15 cellular contexts compared by ENCODE assay signal in the genomic region with DNA sequence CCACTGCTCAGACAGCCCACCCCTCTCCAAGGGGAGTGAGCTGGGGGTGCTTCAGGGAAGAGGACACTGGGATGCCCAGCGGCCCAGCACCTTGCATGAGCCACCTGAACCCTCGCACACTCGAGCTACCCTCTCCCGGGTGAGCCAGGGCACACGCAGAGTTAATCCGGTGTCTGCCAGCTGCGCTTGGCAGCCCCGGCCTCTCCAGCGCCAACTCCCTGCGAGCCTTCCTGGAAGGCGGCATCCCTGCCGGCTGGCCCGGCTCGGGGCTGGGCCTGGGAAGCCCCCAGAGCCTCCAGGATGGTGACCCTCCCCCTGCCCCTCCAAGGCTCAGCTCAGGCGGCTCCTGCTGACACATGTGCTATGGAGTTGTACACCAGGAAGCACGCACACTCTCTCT. TPM values are rescaled to one million over a fixed set of nuclear protein-coding genes. Genes with fewer than 3 reads are reported as not detected.
DNase-seq lines count a peak whose midpoint lies in the region; ATAC-seq and TF ChIP-seq lines count a peak whose summit lies in the region.
"Had no signal": no experiment of that assay in that cellular context is flagged by ENCODE, and none has a peak within 500 bp of the region (broad histone marks: within the 10 kb centered on the region; RNA-seq: fewer than 3 reads in every experiment).

No MANE protein-coding gene starts in this region.

- H3K27me3 Mint-ChIP-seq in stimulated activated memory B cell treated with anti-CD40 and anti-IgM and Interleukin-4, amounts not matched to agents 10 μg/mL and 1 μg/mL and 100 μg/mL, for 72 hours = peaks cover 59% of the 10 kb centered on the region

- TF ChIP-seq CTCF in left ventricle myocardium inferior (IDR thresholded peaks at IDR 0.05; ENCODE audit: borderline replicate concordance) (no peak), kidney epithelial cell (IDR thresholded peaks at IDR 0.05; ENCODE audit: insufficient read depth, low read length, poor library complexity, severe bottlenecking) (no peak), upper lobe of right lung (IDR thresholded peaks at IDR 0.05) (no peak), testis (IDR thresholded peaks at IDR 0.05) (no peak)

- peak; percentile 45 for ATAC-seq in Right ventricle myocardium inferior
- ATAC-seq in upper lobe of right lung = peak; percentile 0
- ATAC-seq in stimulated activated memory B cell treated with anti-CD40 and anti-IgM and Interleukin-4, amounts not matched to agents 10 μg/mL and 1 μg/mL and 100 μg/mL, for 72 hours = no peak
- ATAC-seq: activated CD4-positive, CD25-positive, alpha-beta regulatory T cell treated with anti-CD3 and anti-CD28 coated beads, Interleukin-2, amount 50 U/mL, for 24 hours; K562 had no signal

- H3K36me3 Mint-ChIP-seq in stimulated activated memory B cell treated with anti-CD40 and anti-IgM and Interleukin-4, amounts not matched to agents 10 μg/mL and 1 μg/mL and 100 μg/mL, for 72 hours = no peaks in the 10 kb centered on the region

- H3K36me3 ChIP-seq in left ventricle myocardium inferior = no peaks in the 10 kb centered on the region
- no peaks in the 10 kb centered on the region; the same call in 1 of the 2 replicates for H3K36me3 ChIP-seq in SK-N-MC (ENCODE audit: insufficient read depth, low read length)
- no peaks in the 10 kb centered on the region for H3K36me3 ChIP-seq in kidney epithelial cell (ENCODE audit: control insufficient read depth, insufficient read depth, low read length)
- no peaks in the 10 kb centered on the region for H3K36me3 ChIP-seq in upper lobe of right lung
- H3K36me3 ChIP-seq in testis (ENCODE audit: low read depth, missing control alignments) = no peaks in the 10 kb centered on the region

- H3K27ac Mint-ChIP-seq in stimulated activated memory B cell treated with anti-CD40 and anti-IgM and Interleukin-4, amounts not matched to agents 10 μg/mL and 1 μg/mL and 100 μg/mL, for 72 hours = no peak overlapping the region

- DNase-seq in Right ventricle myocardium inferior (ENCODE audit: missing footprints) (no peak), left ventricle myocardium inferior (no peak), SK-N-MC (ENCODE audit: low read depth, low spot score) (no peak), kidney epithelial cell (ENCODE audit: low read depth) (no peak), upper lobe of right lung (no peak), HUDEP-2 (lab: John Stamatoyannopoulos, UW; ENCODE audit: unreplicated experiment in 76 of 76) (no peak), testis (no peak)
- DNase-seq: activated T-cell treated with anti-CD3 and anti-CD28 coated beads, Interleukin-2, amount 50 U/mL, for 1 hour; DND-41; islet precursor cell had no signal

- H3K9me3 ChIP-seq in left ventricle myocardium inferior (replicated peaks) (no peaks in the 10 kb centered on the region), SK-N-MC (ENCODE audit: low read depth, low read length) (no peaks in the 10 kb centered on the region), upper lobe of right lung (no peaks in the 10 kb centered on the region), testis (no peaks in the 10 kb centered on the region)
- H3K9me3 ChIP-seq: tibial nerve had no signal

- no peak overlapping the region for H3K27ac ChIP-seq in left ventricle myocardium inferior (replicated peaks)
- H3K27ac ChIP-seq in SK-N-MC = no peak overlapping the region
- no peak overlapping the region for H3K27ac ChIP-seq in upper lobe of right lung
- no peak overlapping the region for H3K27ac ChIP-seq in testis

- intact Hi-C loops in Right ventricle myocardium inferior (cut with DNase I) = no loop called here
- intact Hi-C loops in left ventricle myocardium inferior (cut with micrococcal nuclease) = no loop called here
- intact Hi-C loops in upper lobe of right lung (cut with DNase I) = no loop called here
- intact Hi-C loops in testis (cut with DNase I; ENCODE audit: low total_unique reads) = no loop called here

- peaks cover 30% of the 10 kb centered on the region for H3K4me1 ChIP-seq in left ventricle myocardium inferior
- H3K4me1 ChIP-seq in upper lobe of right lung = no peaks in the 10 kb centered on the region
- H3K4me1 ChIP-seq in testis = no peaks in the 10 kb centered on the region

- no peak overlapping the region for H3K4me3 Mint-ChIP-seq in stimulated activated memory B cell treated with anti-CD40 and anti-IgM and Interleukin-4, amounts not matched to agents 10 μg/mL and 1 μg/mL and 100 μg/mL, for 72 hours
- H3K4me3 Mint-ChIP-seq: neural crest cell had no signal

- no peak overlapping the region for H3K9ac ChIP-seq in SK-N-MC (ENCODE audit: insufficient read length)

- H3K27me3 ChIP-seq in left ventricle myocardium inferior (ENCODE audit: low read depth) (peaks cover 56% of the 10 kb centered on the region), kidney epithelial cell (ENCODE audit: control insufficient read depth, insufficient read depth, low read length) (peaks cover 10% of the 10 kb centered on the region), upper lobe of right lung (peaks cover 23% of the 10 kb centered on the region), testis (no peaks in the 10 kb centered on the region)

- no peaks in the 10 kb centered on the region for H3K9me3 Mint-ChIP-seq in stimulated activated memory B cell treated with anti-CD40 and anti-IgM and Interleukin-4, amounts not matched to agents 10 μg/mL and 1 μg/mL and 100 μg/mL, for 72 hours
- H3K9me3 Mint-ChIP-seq: neural crest cell had no signal

- no peaks in the 10 kb centered on the region for H3K4me1 Mint-ChIP-seq in stimulated activated memory B cell treated with anti-CD40 and anti-IgM and Interleukin-4, amounts not matched to agents 10 μg/mL and 1 μg/mL and 100 μg/mL, for 72 hours

- WGBS in testis, 2 donors = 39 to 50% methylated on average over 1 to 16 of the region's 16 CpGs

- H3K4me3 ChIP-seq in left ventricle myocardium inferior (no peak overlapping the region), SK-N-MC (peak overlapping the region; percentile 69), kidney epithelial cell (ENCODE audit: low read depth, low read length) (peak overlapping the region; percentile 8), upper lobe of right lung (peak overlapping the region; percentile 49), testis (no peak overlapping the region)
- H3K4me3 ChIP-seq: K562, tibial nerve had no signal

- no peak for TF ChIP-seq POLR2A in testis (IDR thresholded peaks at IDR 0.05)

RNA-seq across cellular contexts. Expression of a gene that starts 48.7 kb away (rescaled TPM):
- total RNA-seq in Right ventricle myocardium inferior (4.5 TPM), left ventricle myocardium inferior (6.2 TPM), kidney epithelial cell (7.1 and 9.0 TPM in 2 replicates), upper lobe of right lung (62.4 TPM), testis (1 to 10 TPM; 8.0 to 8.4 TPM)
- polyA plus RNA-seq in testis (ENCODE audit: insufficient read depth, low read depth, low replicate concordance) = 7.4 TPM

Comparison
In these comparisons a context has a peak if more than half of its experiments do, and no peak if none do; other contexts are left out.
1. H3K4me3 ChIP-seq: peak in SK-N-MC (single experiment), kidney epithelial cell (single experiment) and upper lobe of right lung (single experiment); none in left ventricle myocardium inferior (single experiment) and testis (0 of 2).